ENCODE assay signal across 10 cellular contexts in the genomic region with DNA sequence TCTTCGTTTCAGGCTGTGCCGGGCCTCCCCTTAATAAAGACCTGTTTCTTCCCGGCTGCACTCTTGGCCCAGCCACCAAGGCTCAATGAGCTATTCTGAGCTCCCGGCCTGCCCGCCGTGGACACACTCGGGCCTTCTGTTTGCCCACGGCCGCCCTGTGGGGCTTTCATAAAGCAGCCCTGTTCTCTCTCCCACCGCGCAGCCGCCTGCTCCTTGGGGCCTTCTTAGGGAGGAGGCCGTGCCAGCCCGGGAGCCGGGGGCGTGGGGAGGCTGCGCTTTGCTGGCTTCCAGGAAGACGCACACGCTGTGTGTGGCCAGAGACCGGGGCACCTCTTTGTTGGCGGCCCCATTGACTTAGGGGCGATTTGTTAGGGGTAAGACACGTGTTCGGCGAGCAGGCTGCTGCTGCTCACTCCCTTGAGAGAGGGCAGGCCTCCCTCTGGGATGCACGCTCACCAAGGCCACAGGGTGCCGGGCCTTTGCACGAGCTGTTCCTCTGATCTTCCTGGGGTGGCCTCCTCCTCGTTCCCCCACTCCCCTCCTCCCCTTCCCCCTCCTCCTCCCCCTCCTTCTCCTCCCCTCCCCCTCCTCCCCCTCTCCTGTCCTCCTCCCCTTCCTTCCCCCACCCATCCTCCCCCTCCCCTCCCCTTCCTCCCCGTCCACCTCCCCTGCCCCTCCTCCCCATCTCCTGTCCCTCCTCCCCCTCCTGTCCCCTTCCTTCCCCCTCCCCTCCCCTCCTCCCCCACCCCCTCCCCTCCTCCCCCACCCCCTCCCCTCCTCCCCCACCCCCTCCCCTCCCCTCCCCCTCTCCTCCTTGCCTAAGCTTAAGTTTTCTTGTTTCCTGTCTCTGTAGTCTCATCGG. TPM values are rescaled to one million over a fixed set of nuclear protein-coding genes. Genes with fewer than 3 reads are reported as not detected.
DNase-seq lines count a peak whose midpoint lies in the region; ATAC-seq, FAIRE-seq and TF ChIP-seq lines count a peak whose summit lies in the region.
"Had no signal": no experiment of that assay in that cellular context is flagged by ENCODE, and none has a peak within 500 bp of the region (broad histone marks: within the 10 kb centered on the region; RNA-seq: fewer than 3 reads in every experiment).

No MANE protein-coding gene starts in this region.

- peak overlapping the region; percentile 6 for H3K27ac Mint-ChIP-seq in CD4-positive, alpha-beta T cell

- H3K27ac ChIP-seq in CD4-positive, alpha-beta T cell (ENCODE audit: low read depth, low read length): no peak overlapping the region

- H3K4me1 ChIP-seq in adipocyte (ENCODE audit: control insufficient read depth, insufficient read depth, low read length): peaks cover 27% of the 10 kb centered on the region

- H3K9me3 Mint-ChIP-seq in CD4-positive, alpha-beta T cell: no peaks in the 10 kb centered on the region
- H3K9me3 Mint-ChIP-seq in activated T-cell treated with anti-CD3 and anti-CD28 coated beads, Interleukin-2, amount 50 U/mL, for 4 hours: no peaks in the 10 kb centered on the region

- CTCF ChIA-PET in CD4-positive, alpha-beta T cell (lab: Charles Lee): no interaction called here

- H3K9ac ChIP-seq in adipocyte (ENCODE audit: low read length): peak overlapping the region; percentile 71

- no peaks in the 10 kb centered on the region for H3K27me3 ChIP-seq in CD4-positive, alpha-beta T cell (ENCODE audit: control insufficient read depth, insufficient read depth, low read length)
- no peaks in the 10 kb centered on the region for H3K27me3 ChIP-seq in adipocyte (replicated peaks; ENCODE audit: control insufficient read depth, insufficient read depth, low read length)

- H3K4me3 ChIP-seq in adipocyte (ENCODE audit: low read length): no peak overlapping the region

- H3K27me3 Mint-ChIP-seq in CD4-positive, alpha-beta T cell: no peaks in the 10 kb centered on the region
- H3K27me3 Mint-ChIP-seq in activated T-cell treated with anti-CD3 and anti-CD28 coated beads, Interleukin-2, amount 50 U/mL, for 4 hours (ENCODE audit: low read depth): no peaks in the 10 kb centered on the region

- intact Hi-C loops in CD4-positive, alpha-beta T cell (cut with DNase I, micrococcal nuclease): no loop called here

- no peak for ATAC-seq in CD4-positive, alpha-beta T cell (ENCODE audit: poor library complexity)
- no peak for ATAC-seq in HG02938 (IDR thresholded peaks at IDR 0.05; ENCODE audit: unreplicated experiment)
- ATAC-seq in activated T-cell treated with anti-CD3 and anti-CD28 coated beads, Interleukin-2, amount 50 U/mL, for 4 hours: no peak

- POLR2A ChIA-PET in CD4-positive, alpha-beta T cell (lab: Charles Lee): interaction anchor here (0.6 to 1.7 kb wide), 4 partner anchors 9 to 147 kb away, joined by 3 to 4 read pairs (median 3); a partner anchor contains a TSS

- H3K9me3 ChIP-seq in CD4-positive, alpha-beta T cell (ENCODE audit: control insufficient read depth, low read length): no peaks in the 10 kb centered on the region
- H3K9me3 ChIP-seq in adipocyte (ENCODE audit: control insufficient read depth, low read length): no peaks in the 10 kb centered on the region

- no peaks in the 10 kb centered on the region for H3K36me3 ChIP-seq in adipocyte (ENCODE audit: control insufficient read depth, insufficient read depth, low read length, severe bottlenecking)

- no peak for FAIRE-seq in H54 (lab: Jason Lieb, UNC)
- FAIRE-seq: GM18507 had no signal

- no peaks in the 10 kb centered on the region for H3K36me3 Mint-ChIP-seq in CD4-positive, alpha-beta T cell (ENCODE audit: low read depth)
- no peaks in the 10 kb centered on the region for H3K36me3 Mint-ChIP-seq in activated T-cell treated with anti-CD3 and anti-CD28 coated beads, Interleukin-2, amount 50 U/mL, for 4 hours (ENCODE audit: insufficient read depth)

- TF ChIP-seq CTCF in CD4-positive, alpha-beta T cell (IDR thresholded peaks at IDR 0.05): no peak

- no peak overlapping the region for H3K4me3 Mint-ChIP-seq in CD4-positive, alpha-beta T cell
- H3K4me3 Mint-ChIP-seq in activated T-cell treated with anti-CD3 and anti-CD28 coated beads, Interleukin-2, amount 50 U/mL, for 4 hours: no peak overlapping the region

- no peak for TF ChIP-seq POLR2A in H54 (IDR thresholded peaks at IDR 0.05; ENCODE audit: low read depth, low read length)

- peaks cover 12% of the 10 kb centered on the region for H3K4me1 Mint-ChIP-seq in CD4-positive, alpha-beta T cell (ENCODE audit: low read depth)
- H3K4me1 Mint-ChIP-seq in activated T-cell treated with anti-CD3 and anti-CD28 coated beads, Interleukin-2, amount 50 U/mL, for 4 hours (ENCODE audit: low read depth): peaks cover 6% of the 10 kb centered on the region

- no peak for DNase-seq in CD4-positive, alpha-beta T cell
- DNase-seq in adipocyte (ENCODE audit: low read depth) (peak; percentile 66), globus pallidus (ENCODE audit: low spot score) (peak; percentile 94), pons (ENCODE audit: low spot score) (peak; percentile 96), SW480 (ENCODE audit: low spot score) (no peak), H54 (ENCODE audit: insufficient read length, low spot score) (no peak)
- no peak for DNase-seq in activated T-cell treated with anti-CD3 and anti-CD28 coated beads, Interleukin-2, amount 50 U/mL, for 4 hours
- DNase-seq: dermis blood vessel endothelial cell had no signal

RNA-seq across cellular contexts. Expression of a gene that starts 11.3 kb away (rescaled TPM):
- total RNA-seq in CD4-positive, alpha-beta T cell: 10 to 100 TPM; 24.6 to 27.6 TPM
- total RNA-seq in activated T-cell treated with anti-CD3 and anti-CD28 coated beads, Interleukin-2, amount 50 U/mL, for 4 hours: 10 to 100 TPM; 24.4 to 27.4 (median 26.0) TPM

RNA-seq across cellular contexts. Expression of a gene that starts 17.6 kb away (rescaled TPM):
- total RNA-seq in CD4-positive, alpha-beta T cell: 10 to 100 TPM; 26.6 to 27.0 TPM
- 10 to 100 TPM; 47.0 to 53.2 (median 52.4) TPM for total RNA-seq in activated T-cell treated with anti-CD3 and anti-CD28 coated beads, Interleukin-2, amount 50 U/mL, for 4 hours

RNA-seq across cellular contexts. Expression of a gene that starts 33.6 kb away (rescaled TPM):
- 1 to 10 TPM in 1 of 2 experiments, under 1 TPM in 1; 0.58 to 2.8 TPM for total RNA-seq in CD4-positive, alpha-beta T cell
- total RNA-seq in activated T-cell treated with anti-CD3 and anti-CD28 coated beads, Interleukin-2, amount 50 U/mL, for 4 hours: 1 to 10 TPM in 2 of 3 donors, not detected in 1; 1.3 to 2.8 TPM
- total RNA-seq: dermis blood vessel endothelial cell had no signal

RNA-seq across cellular contexts. Expression of a gene that starts 55.2 kb away (rescaled TPM):
- 10 to 100 TPM; 15.3 to 17.8 TPM for total RNA-seq in CD4-positive, alpha-beta T cell
- total RNA-seq in activated T-cell treated with anti-CD3 and anti-CD28 coated beads, Interleukin-2, amount 50 U/mL, for 4 hours: 10 to 100 TPM; 14.5 to 20.0 (median 18.9) TPM

Comparison
In these comparisons a context has a peak if more than half of its experiments do, and no peak if none do; other contexts are left out.
1. DNase-seq: peak in adipocyte (single experiment), globus pallidus (single experiment) and pons (single experiment); none in CD4-positive, alpha-beta T cell (0 of 10), SW480 (single experiment), H54 (single experiment) and activated T-cell treated with anti-CD3 and anti-CD28 coated beads, Interleukin-2, amount 50 U/mL, for 4 hours (single experiment).